1 cellular context compared by ENCODE assay signal in the genomic region with DNA sequence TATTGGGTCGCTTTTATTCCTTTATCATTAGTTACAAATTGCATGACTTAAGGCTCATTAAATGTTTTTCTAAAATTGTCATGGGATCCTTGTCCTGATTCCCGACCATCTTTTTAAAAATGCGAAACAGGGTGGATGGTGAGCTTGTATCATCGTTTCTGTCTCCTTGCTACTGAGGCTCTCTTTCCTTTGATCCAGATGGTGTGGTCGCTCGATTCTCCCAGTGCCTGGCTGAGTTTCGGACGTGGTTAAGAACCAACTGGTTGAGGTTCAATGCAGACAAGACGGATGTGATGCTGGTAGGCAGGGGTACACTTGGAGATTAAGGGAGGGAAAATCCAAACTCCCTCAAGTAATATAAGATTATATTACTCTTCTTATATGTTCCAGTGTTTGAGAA.
TF ChIP-seq lines count a peak whose summit lies in the region.

No MANE protein-coding gene starts in this region.

TF ChIP-seq in H1, 55 proteins besides CTCF, POLR2A, EP300 and RAD21:
- TF ChIP-seq CHD1 (IDR thresholded peaks at IDR 0.05; ENCODE audit: low read depth, low read length) = no peak
- no peak for TF ChIP-seq PHF8 (conservative IDR thresholded peaks at IDR 0.05; ENCODE audit: low read depth, low read length)
- TF ChIP-seq MAX (IDR thresholded peaks at IDR 0.05) = no peak
- TF ChIP-seq SIN3A (conservative IDR thresholded peaks at IDR 0.05 in 1 of 2, IDR thresholded peaks at IDR 0.05 in 1 of 2; ENCODE audit: low read depth in 1 of 2, low read length in 2 of 2) = no peak
- no peak for TF ChIP-seq SP2 (IDR thresholded peaks at IDR 0.05; ENCODE audit: low read length)
- TF ChIP-seq FOSL1 (IDR thresholded peaks at IDR 0.05; ENCODE audit: insufficient read depth, low read depth, low read length) = no peak
- no peak for TF ChIP-seq KDM5A (IDR thresholded peaks at IDR 0.05; ENCODE audit: low read length)
- TF ChIP-seq ZNF274 (IDR thresholded peaks at IDR 0.05; ENCODE audit: borderline replicate concordance, extremely low read depth, low read length) = no peak
- no peak for TF ChIP-seq ASH2L (IDR thresholded peaks at IDR 0.05; ENCODE audit: low read length)
- no peak for TF ChIP-seq SRF (IDR thresholded peaks at IDR 0.05; ENCODE audit: low read depth, low read length)
TF ChIP-seq in H1: peak in this region for 0.
